ENCODE assay signal across 23 cellular contexts in the genomic region with DNA sequence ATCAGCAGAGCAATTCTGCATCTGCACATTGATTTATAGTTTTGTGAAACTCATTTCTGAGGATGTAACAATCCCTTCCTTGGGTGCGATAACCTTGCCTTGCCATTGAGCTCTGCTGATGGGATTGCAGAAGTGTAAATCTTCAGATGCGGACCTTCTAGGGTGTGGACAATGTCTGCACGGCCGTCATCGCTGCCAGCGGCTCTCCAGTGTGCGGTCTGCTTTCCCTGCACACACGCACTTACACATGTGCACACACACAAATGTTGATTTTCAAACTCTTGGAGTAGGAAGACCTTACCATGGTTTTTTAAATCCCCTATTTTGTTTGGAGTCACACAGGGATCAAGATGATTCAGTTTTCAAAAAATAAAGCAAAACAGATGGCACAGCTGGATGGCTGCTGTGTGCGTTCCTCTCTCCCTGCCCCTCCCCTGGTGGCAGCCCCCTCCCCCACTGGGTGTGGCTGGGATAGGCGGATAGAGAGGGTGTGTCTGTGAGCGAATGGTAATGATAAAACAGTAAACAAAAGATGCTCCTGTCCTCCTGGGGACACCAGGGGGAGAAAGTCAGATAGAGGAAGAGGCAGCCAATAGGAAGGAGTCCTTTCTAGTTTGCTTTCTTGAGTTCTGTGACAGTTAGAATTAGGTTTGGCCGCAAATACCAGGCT. TPM values are rescaled to one million over a fixed set of nuclear protein-coding genes. Genes with fewer than 3 reads are reported as not detected.
DNase-seq lines count a peak whose midpoint lies in the region; ATAC-seq and TF ChIP-seq lines count a peak whose summit lies in the region.
"Had no signal": no experiment of that assay in that cellular context is flagged by ENCODE, and none has a peak within 500 bp of the region (broad histone marks: within the 10 kb centered on the region; RNA-seq: fewer than 3 reads in every experiment).

No MANE protein-coding gene starts in this region.

- H3K27ac ChIP-seq in HEK293 (ENCODE audit: extremely low read depth, low read depth, low read length) (no peak overlapping the region), osteoblast (ENCODE audit: low read depth, low read length) (no peak overlapping the region), psoas muscle (no peak overlapping the region)
- H3K27ac ChIP-seq: breast epithelium, colonic mucosa, heart right ventricle, lower lobe of right lung, right atrium auricular region, SJCRH30, suprapubic skin, WERI-Rb-1 had no signal

- ATAC-seq in psoas muscle (no peak), HG03565 (IDR thresholded peaks at IDR 0.05; ENCODE audit: unreplicated experiment) (no peak), HG03439 (IDR thresholded peaks at IDR 0.05; ENCODE audit: unreplicated experiment) (no peak)
- ATAC-seq: heart right ventricle, lower lobe of right lung, PC-3, T-helper 17 cell had no signal

- H3K4me1 ChIP-seq in HEK293 (ENCODE audit: control insufficient read depth, insufficient read depth, low read length) (no peaks in the 10 kb centered on the region), osteoblast (ENCODE audit: insufficient read depth, low read length) (no peaks in the 10 kb centered on the region), psoas muscle (no peaks in the 10 kb centered on the region)
- H3K4me1 ChIP-seq: breast epithelium, Caco-2, colonic mucosa, lower lobe of right lung, right atrium auricular region, SJCRH30 had no signal

- H3K36me3 ChIP-seq in HEK293 (ENCODE audit: control insufficient read depth in 2 of 2, insufficient read depth in 1 of 2, low read length in 2 of 2) (no peaks in the 10 kb centered on the region), osteoblast (ENCODE audit: insufficient read depth, low read length) (no peaks in the 10 kb centered on the region), psoas muscle (ENCODE audit: insufficient read depth in 1 of 2, low read depth in 1 of 2) (no peaks in the 10 kb centered on the region)
- H3K36me3 ChIP-seq: breast epithelium, colonic mucosa, right atrium auricular region, SJCRH30, suprapubic skin, WERI-Rb-1 had no signal

- H4K20me1 ChIP-seq in osteoblast (ENCODE audit: insufficient read depth, low read length): peaks cover 2% of the 10 kb centered on the region

- CTCF ChIA-PET in HEK293 (lab: Yijun Ruan, JAX): no interaction called here

- H3K4me2 ChIP-seq in osteoblast (ENCODE audit: insufficient read depth, low read length): no peak overlapping the region

- POLR2A ChIA-PET in HEK293 (lab: Yijun Ruan, JAX): no interaction called here

- H3K79me2 ChIP-seq in osteoblast (ENCODE audit: insufficient read depth, low read length): no peaks in the 10 kb centered on the region

- H3K27me3 ChIP-seq in osteoblast (ENCODE audit: insufficient read depth, low read length) (peaks cover 26% of the 10 kb centered on the region), psoas muscle (ENCODE audit: insufficient read depth in 3 of 3, low read length in 2 of 3) (peaks cover 0 to 18% (median 8%) of the 10 kb centered on the region in 3 donors)
- H3K27me3 ChIP-seq: colonic mucosa, right atrium auricular region had no signal

- TF ChIP-seq CTCF in HEK293 (tag by site-specific recombination; IDR thresholded peaks at IDR 0.05): no peak
- no peak for TF ChIP-seq CTCF in osteoblast (IDR thresholded peaks at IDR 0.05; ENCODE audit: extremely low read depth, low read depth, low read length)
- TF ChIP-seq CTCF in psoas muscle (IDR thresholded peaks at IDR 0.05): no peak

- H3K4me3 ChIP-seq in HEK293 (ENCODE audit: low read depth, low read length) (no peak overlapping the region), osteoblast (ENCODE audit: insufficient read depth, low read length) (no peak overlapping the region), psoas muscle (no peak overlapping the region)
- H3K4me3 ChIP-seq: breast epithelium, colonic mucosa, heart right ventricle, lower lobe of right lung, right atrium auricular region, SJCRH30, suprapubic skin had no signal

- WGBS in psoas muscle, 3 donors: 55 to 60% (median 57%) methylated on average over 12 of the region's 12 CpGs

- no peaks in the 10 kb centered on the region for H3K9me3 ChIP-seq in HEK293 (ENCODE audit: control insufficient read depth, insufficient read depth, low read depth, low read length)
- no peaks in the 10 kb centered on the region for H3K9me3 ChIP-seq in osteoblast (ENCODE audit: low read depth, low read length)
- H3K9me3 ChIP-seq in psoas muscle: no peaks in the 10 kb centered on the region
- H3K9me3 ChIP-seq: breast epithelium, Caco-2, colonic mucosa, heart right ventricle, lower lobe of right lung, right atrium auricular region, SJCRH30, suprapubic skin had no signal

- no peak overlapping the region for H2AFZ ChIP-seq in osteoblast (ENCODE audit: low read length)

- intact Hi-C loops in psoas muscle (cut with DNase I): no loop called here

- DNase-seq in AG20443 (ENCODE audit: low spot score) (peak; percentile 75), epidermal melanocyte (ENCODE audit: insufficient read length, low spot score) (peak; percentile 46), osteoblast (ENCODE audit: insufficient read length, low spot score, missing footprints) (peak; percentile 51), psoas muscle (no peak), NCI-H82 treated with DMSO at 0.1 percent for 48 hours (lab: John Stamatoyannopoulos, UW; ENCODE audit: unreplicated experiment) (no peak)
- DNase-seq: activated CD8-positive, alpha-beta memory T cell treated with anti-CD3 and anti-CD28 coated beads, Interleukin-2, amount 50 U/mL, for 48 hours; activated gamma-delta T cell; Caco-2; colonic mucosa; heart right ventricle; lower lobe of right lung; NCI-H1417 treated with DMSO at 0.1 percent for 48 hours; nucleus accumbens; PC-3; SJCRH30; T-helper 17 cell had no signal

TF ChIP-seq in HEK293, 187 proteins besides CTCF, POLR2A, EP300 and RAD21:
- TF ChIP-seq ZNF10 (tag by site-specific recombination; IDR thresholded peaks at IDR 0.05) (no peak), KLF1 (tag by site-specific recombination; IDR thresholded peaks at IDR 0.05) (peak; percentile 91)

RNA-seq across cellular contexts. Expression of gene TMEM255B, which starts 6.3 kb away (rescaled TPM):
- total RNA-seq in osteoblast (1.8 and 2.9 TPM in 2 replicates), psoas muscle (1 to 10 TPM; 2.0 to 5.1 (median 3.4) TPM)
- polyA plus RNA-seq in psoas muscle: 1 to 10 TPM in 2 of 3 donors, under 1 TPM in 1; 0.45 to 3.1 (median 1.3) TPM
- total RNA-seq: SJCRH30 had no signal

Comparison
In these comparisons a context has a peak if more than half of its experiments do, and no peak if none do; other contexts are left out.
1. DNase-seq: peak in AG20443 (single experiment), epidermal melanocyte (single experiment) and osteoblast (single experiment); none in psoas muscle (0 of 2) and NCI-H82 treated with DMSO at 0.1 percent for 48 hours (single experiment).